In genomic region chr20:63864978-63865640, GRCh38 we compare ENCODE assay signal across 8 cellular contexts. TPM values are rescaled to one million over a fixed set of nuclear protein-coding genes. Genes with fewer than 3 reads are reported as not detected.
A peak's percentile ranks its signal among the peaks of the same experiment; 100 is the strongest.
DNase-seq lines count a peak whose midpoint lies in the region; ATAC-seq and TF ChIP-seq lines count a peak whose summit lies in the region.

Gene TPD52L2 (plus strand): TSS chr20:63865270. CDS start chr20:63865366, 96 bp downstream.

- intact Hi-C loops in left ventricle myocardium superior (cut with micrococcal nuclease): loop anchor here (10.0 kb wide), 1 partner anchor 80 kb away; no protein-coding TSS in a partner anchor
- intact Hi-C loops in prostate gland (cut with DNase I): loop anchor here (5.0 to 10.0 kb wide), 3 partner anchors 38 to 330 kb away; partner anchors contain the start of gene PTK6

- H3K36me3 ChIP-seq in prostate gland (peaks cover 0 to 10% of the 10 kb centered on the region in 2 donors), urinary bladder (ENCODE audit: insufficient read depth) (no peaks in the 10 kb centered on the region)

- peak within 1 kb of the TSS; percentile 89 for H3K27ac ChIP-seq in angular gyrus (ENCODE audit: low read depth, low read length)
- H3K27ac ChIP-seq in prostate gland: peak within 1 kb of the TSS; percentile 93
- H3K27ac ChIP-seq in urinary bladder (ENCODE audit: low read depth): peak within 1 kb of the TSS; percentile 90

- peak; percentile 97 to 99 for DNase-seq in NCI-H187 (lab: John Stamatoyannopoulos, UW)
- peak; percentile 90 to 99 (median 97) for DNase-seq in T-helper 2 cell
- DNase-seq in left ventricle myocardium superior: peak; percentile 98
- DNase-seq in prostate gland (ENCODE audit: low spot score): peak; percentile 100

- no peaks in the 10 kb centered on the region for H3K27me3 ChIP-seq in prostate gland (replicated peaks; ENCODE audit: insufficient read depth)

- WGBS in prostate gland: under 1% methylated on average over 68 of the region's 68 CpGs
- under 1% methylated on average over 68 of the region's 68 CpGs for WGBS in urinary bladder

- H3K9me3 ChIP-seq in prostate gland: no peaks in the 10 kb centered on the region

- H3K4me1 ChIP-seq in prostate gland (replicated peaks) (peaks cover 5% of the 10 kb centered on the region), urinary bladder (ENCODE audit: insufficient read depth) (no peaks in the 10 kb centered on the region)

- ATAC-seq in HG02885 (IDR thresholded peaks at IDR 0.05; ENCODE audit: poor library complexity, unreplicated experiment) (peak; percentile 80), left ventricle myocardium superior (peak; percentile 95)

- TF ChIP-seq POLR2A in GM15510 (IDR thresholded peaks at IDR 0.05; ENCODE audit: borderline replicate concordance, extremely low read depth, insufficient read length): peak; percentile 90
- peak; percentile 92 for TF ChIP-seq POLR2A in prostate gland (IDR thresholded peaks at IDR 0.05)

- H3K4me3 ChIP-seq in prostate gland: peak within 1 kb of the TSS; percentile 83 to 87
- H3K4me3 ChIP-seq in urinary bladder (ENCODE audit: low read depth, low read length): peak within 1 kb of the TSS; percentile 68

- TF ChIP-seq CTCF in prostate gland (IDR thresholded peaks at IDR 0.05): peak in 1 of 4 experiments; percentile 13

RNA-seq across cellular contexts. Expression of gene TPD52L2, which starts in this region (rescaled TPM):
- total RNA-seq in left ventricle myocardium superior: 78.0 TPM
- total RNA-seq in prostate gland: 100 to 1,000 TPM; 105 to 127 TPM
- total RNA-seq in urinary bladder: 53.7 TPM
- 132 TPM for polyA plus RNA-seq in urinary bladder

Comparison
In these comparisons a context has a peak if more than half of its experiments do, and no peak if none do; other contexts are left out.
1. Peak in every context shown above with its lines: DNase-seq, ATAC-seq, H3K4me3 ChIP-seq and H3K27ac ChIP-seq.